Comparison of ENCODE assay signal across 19 cellular contexts in the genomic region with DNA sequence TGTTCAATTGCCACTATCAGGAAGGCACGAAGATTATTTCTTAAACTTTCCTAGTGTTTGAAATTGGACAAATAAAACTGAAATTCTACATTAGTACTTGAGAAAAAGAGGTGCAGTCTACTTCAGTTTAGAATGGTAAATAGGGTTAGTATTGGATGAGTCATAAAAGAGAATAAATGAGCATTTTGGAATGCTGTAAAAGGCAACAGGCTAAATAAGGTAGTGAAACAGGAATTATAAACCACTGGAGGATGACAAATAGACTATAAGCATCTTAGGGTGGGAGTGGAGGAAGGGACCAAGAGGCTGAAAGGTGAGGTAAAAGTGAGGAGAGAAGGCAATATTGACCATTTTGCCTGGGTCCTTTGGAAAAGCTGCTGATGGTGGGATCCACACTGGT.
DNase-seq lines count a peak whose midpoint lies in the region; ATAC-seq, FAIRE-seq and TF ChIP-seq lines count a peak whose summit lies in the region.
"Had no signal": no experiment of that assay in that cellular context is flagged by ENCODE, and none has a peak within 500 bp of the region (broad histone marks: within the 10 kb centered on the region; RNA-seq: fewer than 3 reads in every experiment).

No MANE protein-coding gene starts in this region.

- FAIRE-seq in A549 (lab: Jason Lieb, UNC), result no peak
- no peak for FAIRE-seq in bronchial epithelial cell (lab: Jason Lieb, UNC)
- FAIRE-seq: D721Med, G401.6, H54 had no signal

- CTCF ChIA-PET in A549 (lab: Yijun Ruan, JAX), result interaction anchor here (0.6 to 4.0 kb wide), 4 partner anchors 35 to 660 kb away, joined by 3 to 18 read pairs (median 4); no protein-coding TSS in a partner anchor
- CTCF ChIA-PET in SK-N-SH (lab: Yijun Ruan, JAX), result interaction anchor here (2.0 to 4.9 kb wide), 4 partner anchors 19 to 60 kb away, joined by 7 to 90 read pairs (median 16); no protein-coding TSS in a partner anchor

- POLR2A ChIA-PET in A549 (lab: Yijun Ruan, JAX), result no interaction called here
- POLR2A ChIA-PET in SK-N-SH (lab: Yijun Ruan, JAX), result no interaction called here

- H2AFZ ChIP-seq in SK-N-SH (ENCODE audit: low read depth), result no peak overlapping the region

- 55% methylated on average over 1 of the region's 1 CpG for WGBS in A549 (ENCODE audit: missing lambda C conversion rate)
- WGBS in SK-N-SH (ENCODE audit: low lambda C conversion rate), result 25% methylated on average over 1 of the region's 1 CpG

- H3K9ac ChIP-seq in SK-N-SH, result no peak overlapping the region
- H3K9ac ChIP-seq: BLaER1 had no signal

- no peaks in the 10 kb centered on the region for H3K9me3 ChIP-seq in A549
- H3K9me3 ChIP-seq in RWPE2 (ENCODE audit: severe bottlenecking), result no peaks in the 10 kb centered on the region
- H3K9me3 ChIP-seq in SK-N-SH, result no peaks in the 10 kb centered on the region
- H3K9me3 ChIP-seq: BLaER1 had no signal

- peaks cover 3% of the 10 kb centered on the region for H3K27me3 ChIP-seq in RWPE2 (ENCODE audit: insufficient read depth, poor library complexity, severe bottlenecking)
- no peaks in the 10 kb centered on the region for H3K27me3 ChIP-seq in bronchial epithelial cell (ENCODE audit: control insufficient read depth, insufficient read depth, low read length)
- H3K27me3 ChIP-seq in SK-N-SH (ENCODE audit: insufficient read depth), result no peaks in the 10 kb centered on the region
- H3K27me3 ChIP-seq: BLaER1 had no signal

- no peaks in the 10 kb centered on the region for H3K79me2 ChIP-seq in SK-N-SH (ENCODE audit: insufficient read depth)

- DNase-seq in A549 (ENCODE audit: low read depth in 1 of 2, low spot score in 1 of 2) (no peak), HT1080 (ENCODE audit: low read depth) (peak; percentile 14), RWPE2 (ENCODE audit: low spot score) (no peak), bronchial epithelial cell (ENCODE audit: low read depth) (peak; percentile 33), SK-N-SH (no peak)
- DNase-seq: 8988T; CD4-positive, alpha-beta T cell; DMS53; NCI-H2029 treated with DMSO at 0.1 percent for 48 hours; NCI-H446 treated with DMSO at 0.1 percent for 48 hours; NK-92 treated with Interleukin-12 subunit alpha and Interleukin-12 subunit beta, amount 100 ng/mL, for 24 hours; SHP77 treated with DMSO at 0.1 percent for 48 hours had no signal

- no peak for TF ChIP-seq CTCF in A549 (IDR thresholded peaks at IDR 0.05)
- TF ChIP-seq CTCF in RWPE2 (IDR thresholded peaks at IDR 0.05; ENCODE audit: poor library complexity, severe bottlenecking), result no peak
- TF ChIP-seq CTCF in bronchial epithelial cell (IDR thresholded peaks at IDR 0.05; ENCODE audit: insufficient read depth, low read length, severe bottlenecking), result no peak
- TF ChIP-seq CTCF in SK-N-SH (IDR thresholded peaks at IDR 0.05), result no peak

- no peaks in the 10 kb centered on the region for H3F3A ChIP-seq in SK-N-SH (replicated peaks; ENCODE audit: insufficient read depth)

- H3K36me3 ChIP-seq in RWPE2 (ENCODE audit: low read depth) (no peaks in the 10 kb centered on the region), bronchial epithelial cell (ENCODE audit: control insufficient read depth, insufficient read depth, low read length) (no peaks in the 10 kb centered on the region), SK-N-SH (replicated peaks in 1 of 2; ENCODE audit: control insufficient read depth in 1 of 2, insufficient read depth in 2 of 2, low read length in 1 of 2) (no peaks in the 10 kb centered on the region)
- H3K36me3 ChIP-seq: BLaER1 had no signal

- H3K4me1 ChIP-seq in A549 (no peaks in the 10 kb centered on the region), RWPE2 (ENCODE audit: insufficient read depth, poor library complexity, severe bottlenecking) (no peaks in the 10 kb centered on the region), SK-N-SH (ENCODE audit: control insufficient read depth in 1 of 2, insufficient read depth in 2 of 2, low read depth in 1 of 2, low read length in 1 of 2) (no peaks in the 10 kb centered on the region; a peak in 1 of 4 replicates)
- H3K4me1 ChIP-seq: BLaER1 had no signal

- no peak for ATAC-seq in A549
- ATAC-seq in RWPE2 (ENCODE audit: low read depth), result peak; percentile 44; the same call in 1 of the 3 replicates
- ATAC-seq in HG03520 (IDR thresholded peaks at IDR 0.05; ENCODE audit: unreplicated experiment), result no peak
- ATAC-seq in GM21723 (IDR thresholded peaks at IDR 0.05; ENCODE audit: unreplicated experiment), result no peak
- no peak for ATAC-seq in GM18498 (IDR thresholded peaks at IDR 0.05; ENCODE audit: unreplicated experiment)

- TF ChIP-seq EP300 in A549 (IDR thresholded peaks at IDR 0.05), result no peak
- no peak for TF ChIP-seq EP300 in SK-N-SH (IDR thresholded peaks at IDR 0.05; ENCODE audit: borderline replicate concordance in 1 of 2, low read depth in 1 of 2, low read length in 1 of 2)

- TF ChIP-seq POLR2A in A549 (IDR thresholded peaks at IDR 0.05; ENCODE audit: low read length), result no peak

- H4K20me1 ChIP-seq in SK-N-SH (ENCODE audit: insufficient read depth), result no peaks in the 10 kb centered on the region
- H4K20me1 ChIP-seq: BLaER1 had no signal

- H3K4me2 ChIP-seq in A549, result no peak overlapping the region
- no peak overlapping the region for H3K4me2 ChIP-seq in SK-N-SH
- H3K4me2 ChIP-seq: BLaER1 had no signal

- H3K9me2 ChIP-seq in SK-N-SH, result no peaks in the 10 kb centered on the region

- H3K27ac ChIP-seq in A549 (no peak overlapping the region), RWPE2 (ENCODE audit: poor library complexity, severe bottlenecking) (no peak overlapping the region), SK-N-SH (ENCODE audit: low read depth in 2 of 2, low read length in 1 of 2) (no peak overlapping the region)
- H3K27ac ChIP-seq: BLaER1 had no signal

- TF ChIP-seq RAD21 in A549 (conservative IDR thresholded peaks at IDR 0.05 in 1 of 2, IDR thresholded peaks at IDR 0.05 in 1 of 2) (no peak), SK-N-SH (IDR thresholded peaks at IDR 0.05; ENCODE audit: low read length) (no peak)

- H3K4me3 ChIP-seq in A549 (no peak overlapping the region), RWPE2 (ENCODE audit: severe bottlenecking) (no peak overlapping the region), bronchial epithelial cell (ENCODE audit: low read depth, low read length) (no peak overlapping the region), SK-N-SH (ENCODE audit: low read depth in 2 of 2, low read length in 1 of 2) (no peak overlapping the region)
- H3K4me3 ChIP-seq: BLaER1 had no signal

TF ChIP-seq in A549, 52 proteins besides CTCF, POLR2A, EP300 and RAD21:
- TF ChIP-seq, protein P1, sequence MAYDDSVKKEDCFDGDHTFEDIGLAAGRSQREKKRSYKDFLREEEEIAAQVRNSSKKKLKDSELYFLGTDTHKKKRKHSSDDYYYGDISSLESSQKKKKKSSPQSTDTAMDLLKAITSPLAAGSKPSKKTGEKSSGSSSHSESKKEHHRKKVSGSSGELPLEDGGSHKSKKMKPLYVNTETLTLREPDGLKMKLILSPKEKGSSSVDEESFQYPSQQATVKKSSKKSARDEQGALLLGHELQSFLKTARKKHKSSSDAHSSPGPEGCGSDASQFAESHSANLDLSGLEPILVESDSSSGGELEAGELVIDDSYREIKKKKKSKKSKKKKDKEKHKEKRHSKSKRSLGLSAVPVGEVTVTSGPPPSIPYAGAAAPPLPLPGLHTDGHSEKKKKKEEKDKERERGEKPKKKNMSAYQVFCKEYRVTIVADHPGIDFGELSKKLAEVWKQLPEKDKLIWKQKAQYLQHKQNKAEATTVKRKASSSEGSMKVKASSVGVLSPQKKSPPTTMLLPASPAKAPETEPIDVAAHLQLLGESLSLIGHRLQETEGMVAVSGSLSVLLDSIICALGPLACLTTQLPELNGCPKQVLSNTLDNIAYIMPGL (CRISPR knock-in tag; IDR thresholded peaks at IDR 0.05; ENCODE audit: borderline replicate concordance), result no peak
- TF ChIP-seq CBX8 (IDR thresholded peaks at IDR 0.05) (no peak), TP53 (CRISPR knock-in tag; IDR thresholded peaks at IDR 0.05) (no peak), KDM5A (IDR thresholded peaks at IDR 0.05) (no peak), FOSL2 (IDR thresholded peaks at IDR 0.05) (no peak), FOSL2 (CRISPR knock-in tag; IDR thresholded peaks at IDR 0.05) (peak; percentile 17; the same call in 1 of the 2 replicates)
- TF ChIP-seq, protein P2, sequence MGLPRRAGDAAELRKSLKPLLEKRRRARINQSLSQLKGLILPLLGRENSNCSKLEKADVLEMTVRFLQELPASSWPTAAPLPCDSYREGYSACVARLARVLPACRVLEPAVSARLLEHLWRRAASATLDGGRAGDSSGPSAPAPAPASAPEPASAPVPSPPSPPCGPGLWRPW (IDR thresholded peaks at IDR 0.05), result no peak

TF ChIP-seq in SK-N-SH, 30 proteins besides CTCF, POLR2A, EP300 and RAD21 (continues in another document):
- TF ChIP-seq FOXM1 (IDR thresholded peaks at IDR 0.05; ENCODE audit: low read depth) (no peak), FOXJ3 (CRISPR knock-in tag; IDR thresholded peaks at IDR 0.05) (no peak), RCOR1 (IDR thresholded peaks at IDR 0.05; ENCODE audit: low read length) (no peak), MEF2A (IDR thresholded peaks at IDR 0.05; ENCODE audit: borderline replicate concordance, low read depth) (no peak), ELF1 (IDR thresholded peaks at IDR 0.05) (no peak), TAF1 (IDR thresholded peaks at IDR 0.05; ENCODE audit: borderline replicate concordance, low read depth, low read length) (no peak), RXRA (IDR thresholded peaks at IDR 0.05; ENCODE audit: borderline replicate concordance, low read depth) (no peak)
- TF ChIP-seq, protein P3, sequence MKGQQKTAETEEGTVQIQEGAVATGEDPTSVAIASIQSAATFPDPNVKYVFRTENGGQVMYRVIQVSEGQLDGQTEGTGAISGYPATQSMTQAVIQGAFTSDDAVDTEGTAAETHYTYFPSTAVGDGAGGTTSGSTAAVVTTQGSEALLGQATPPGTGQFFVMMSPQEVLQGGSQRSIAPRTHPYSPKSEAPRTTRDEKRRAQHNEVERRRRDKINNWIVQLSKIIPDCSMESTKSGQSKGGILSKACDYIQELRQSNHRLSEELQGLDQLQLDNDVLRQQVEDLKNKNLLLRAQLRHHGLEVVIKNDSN (IDR thresholded peaks at IDR 0.05; ENCODE audit: borderline replicate concordance, low read depth), result no peak
- TF ChIP-seq, protein P4, sequence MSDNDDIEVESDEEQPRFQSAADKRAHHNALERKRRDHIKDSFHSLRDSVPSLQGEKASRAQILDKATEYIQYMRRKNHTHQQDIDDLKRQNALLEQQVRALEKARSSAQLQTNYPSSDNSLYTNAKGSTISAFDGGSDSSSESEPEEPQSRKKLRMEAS (IDR thresholded peaks at IDR 0.05; ENCODE audit: low read depth), result no peak

Comparison
In these comparisons a context has a peak if more than half of its experiments do, and no peak if none do; other contexts are left out.
1. DNase-seq: peak in HT1080 (single experiment) and bronchial epithelial cell (single experiment); none in A549 (0 of 2), RWPE2 (single experiment) and SK-N-SH (single experiment).